In the genomic region with DNA sequence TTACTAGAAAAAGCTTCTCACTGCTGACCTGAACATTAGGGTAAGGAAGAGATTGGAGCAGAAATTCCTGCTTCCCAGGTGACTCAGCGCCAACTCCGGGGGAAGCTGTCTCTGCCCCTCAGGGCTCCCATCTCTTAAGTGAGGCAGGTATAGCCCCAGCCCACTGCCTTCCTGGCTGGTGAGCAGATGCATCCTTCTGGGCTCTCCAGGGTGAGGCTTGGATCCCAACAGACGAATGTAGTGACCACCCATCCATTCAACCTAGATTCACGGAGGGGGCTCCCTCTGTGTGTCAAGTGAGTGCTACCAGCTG, we compare ENCODE assay signal across 18 cellular contexts. TPM values are rescaled to one million over a fixed set of nuclear protein-coding genes. Genes with fewer than 3 reads are reported as not detected.
"Had no signal": no experiment of that assay in that cellular context is flagged by ENCODE, and none has a peak within 500 bp of the region (broad histone marks: within the 10 kb centered on the region; RNA-seq: fewer than 3 reads in every experiment).

No MANE protein-coding gene starts in this region.

- H3K4me3 Mint-ChIP-seq: endodermal cell; naive thymus-derived CD8-positive, alpha-beta T cell; type B pancreatic cell had no signal

- DNase-seq: effector CD4-positive, alpha-beta T cell; endodermal cell; foreskin melanocyte; head of caudate nucleus; kidney glomerular epithelial cell; mucosa of descending colon; naive thymus-derived CD8-positive, alpha-beta T cell; ovary; sigmoid colon; stimulated activated CD4-positive, alpha-beta T cell treated with anti-CD3 and anti-CD28 coated beads, Interleukin-2, amount 100 ng/mL, for 24 hours; stimulated activated naive CD4-positive, alpha-beta T cell had no signal

- H3K4me3 ChIP-seq: coronary artery, hepatocyte, mucosa of descending colon, ovary, right atrium auricular region, sigmoid colon, skin epidermis had no signal

- H3K27ac Mint-ChIP-seq: endodermal cell had no signal

- H3K27me3 ChIP-seq: ovary had no signal

- ATAC-seq: naive thymus-derived CD8-positive, alpha-beta T cell had no signal

- H3K36me3 ChIP-seq: ovary, right atrium auricular region, sigmoid colon had no signal

- H3K27ac ChIP-seq: coronary artery, hepatocyte, ovary, right atrium auricular region, sigmoid colon, skin epidermis had no signal

- H3K36me3 Mint-ChIP-seq: naive thymus-derived CD8-positive, alpha-beta T cell; type B pancreatic cell had no signal

- H3K9me3 Mint-ChIP-seq: endodermal cell; naive thymus-derived CD8-positive, alpha-beta T cell; type B pancreatic cell had no signal

- H3K9me3 ChIP-seq: mucosa of descending colon, ovary, right atrium auricular region, sigmoid colon had no signal

RNA-seq across cellular contexts. Expression of gene ATP2C2, which starts 3.2 kb away (rescaled TPM):
- total RNA-seq: dermis microvascular lymphatic vessel endothelial cell; endothelial cell of umbilical vein; naive thymus-derived CD8-positive, alpha-beta T cell; right atrium auricular region had no signal
